2 cellular contexts compared by ENCODE assay signal in genomic region chr2:31992025-31992566, GRCh38.
TF ChIP-seq lines count a peak whose summit lies in the region.

No MANE protein-coding gene starts in this region.

TF ChIP-seq in K562, 482 proteins besides CTCF, POLR2A, EP300 and RAD21:
- TF ChIP-seq ZSCAN32 (CRISPR knock-in tag; IDR thresholded peaks at IDR 0.05) = no peak
- peak; percentile 15 for TF ChIP-seq MEIS2 (IDR thresholded peaks at IDR 0.05; ENCODE audit: partially characterized antibody)
- peak; percentile 17; the same call in 1 of the 2 replicates for TF ChIP-seq RFX1 (IDR thresholded peaks at IDR 0.05)

TF ChIP-seq in GM23338, 12 proteins besides CTCF, POLR2A, EP300 and RAD21:
- TF ChIP-seq JUNB (IDR thresholded peaks at IDR 0.05; ENCODE audit: unreplicated experiment) = no peak
- no peak for TF ChIP-seq ZNF114 (CRISPR knock-in tag; IDR thresholded peaks at IDR 0.05)
- TF ChIP-seq CREB1 (CRISPR knock-in tag; IDR thresholded peaks at IDR 0.05; ENCODE audit: low read depth) = no peak
- TF ChIP-seq ZNF462 (CRISPR knock-in tag; IDR thresholded peaks at IDR 0.05) = no peak
- no peak for TF ChIP-seq EZH2phosphoT487 (IDR thresholded peaks at IDR 0.05; ENCODE audit: unreplicated experiment)
- TF ChIP-seq POLR2AphosphoS5 (IDR thresholded peaks at IDR 0.05; ENCODE audit: low read depth) = no peak
- no peak for TF ChIP-seq REST (IDR thresholded peaks at IDR 0.05; ENCODE audit: unreplicated experiment)
- no peak for TF ChIP-seq ZNF331 (CRISPR knock-in tag; IDR thresholded peaks at IDR 0.05; ENCODE audit: low read depth)
- no peak for TF ChIP-seq STAT1 (IDR thresholded peaks at IDR 0.05; ENCODE audit: unreplicated experiment)
- no peak for TF ChIP-seq ETS1 (IDR thresholded peaks at IDR 0.05)
- TF ChIP-seq NANOG (IDR thresholded peaks at IDR 0.05; ENCODE audit: borderline replicate concordance) = no peak
- no peak for TF ChIP-seq EZH2 (IDR thresholded peaks at IDR 0.05; ENCODE audit: low read depth, unreplicated experiment)
